11 cellular contexts compared by ENCODE assay signal in the genomic region with DNA sequence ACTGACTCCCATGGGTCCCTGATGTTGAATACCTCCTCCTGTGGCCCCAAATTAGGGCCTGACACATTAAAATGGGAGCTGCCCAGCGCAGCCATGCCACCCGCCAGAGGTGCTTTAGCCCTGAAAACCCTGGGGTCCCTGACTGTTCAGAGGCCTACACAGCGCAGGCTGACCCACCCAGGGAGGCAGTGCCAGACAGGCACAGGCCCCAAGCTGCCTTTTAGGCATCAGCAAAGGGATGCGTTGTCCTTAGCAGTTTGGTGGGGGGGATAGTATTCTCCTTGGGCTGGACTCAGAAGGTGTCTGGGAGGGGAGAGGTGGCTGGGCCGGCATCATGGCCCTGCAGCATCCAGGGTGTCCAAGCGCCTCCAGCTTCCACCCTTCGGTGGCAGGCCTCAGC. TPM values are rescaled to one million over a fixed set of nuclear protein-coding genes. Genes with fewer than 3 reads are reported as not detected.
DNase-seq lines count a peak whose midpoint lies in the region; ATAC-seq and TF ChIP-seq lines count a peak whose summit lies in the region.
"Had no signal": no experiment of that assay in that cellular context is flagged by ENCODE, and none has a peak within 500 bp of the region (broad histone marks: within the 10 kb centered on the region; RNA-seq: fewer than 3 reads in every experiment).

No MANE protein-coding gene starts in this region.

- DNase-seq in CD14-positive monocyte (ENCODE audit: low spot score) (no peak), natural killer cell (no peak), NCI-H1048 (lab: John Stamatoyannopoulos, UW) (no peak), SIG-M5 treated with dmso at 0.1 percent for 504 hours (lab: John Stamatoyannopoulos, UW; ENCODE audit: unreplicated experiment) (no peak)
- no peak for DNase-seq in central memory CD8-positive, alpha-beta T cell (ENCODE audit: low spot score in 2 of 2)
- DNase-seq in central memory CD4-positive, alpha-beta T cell: no peak
- DNase-seq: amniotic stem cell, islet precursor cell had no signal

- no peak overlapping the region for H3K9ac ChIP-seq in HUES64 (ENCODE audit: low read depth, low read length)

- no peaks in the 10 kb centered on the region for H3K27me3 ChIP-seq in HUES64 (ENCODE audit: insufficient read depth, low read length)
- H3K27me3 ChIP-seq: esophagus muscularis mucosa had no signal

- H3K27ac Mint-ChIP-seq in CD14-positive monocyte (peak overlapping the region in 1 of 7 donors; percentile 30), natural killer cell (peak overlapping the region in 1 of 2 donors; percentile 44)
- H3K27ac Mint-ChIP-seq in central memory CD8-positive, alpha-beta T cell (ENCODE audit: low read depth): no peak overlapping the region

- peaks cover 27 to 34% of the 10 kb centered on the region in 2 donors for H3K36me3 Mint-ChIP-seq in CD14-positive monocyte
- peaks cover 4% of the 10 kb centered on the region for H3K36me3 Mint-ChIP-seq in central memory CD8-positive, alpha-beta T cell (ENCODE audit: insufficient read depth)
- no peaks in the 10 kb centered on the region for H3K36me3 Mint-ChIP-seq in natural killer cell

- peaks cover 14% of the 10 kb centered on the region for H3K4me1 ChIP-seq in HUES64 (ENCODE audit: insufficient read depth, low read length)

- H3K9me3 Mint-ChIP-seq in CD14-positive monocyte: peaks cover 0 to 3% (median 0%) of the 10 kb centered on the region in 7 donors
- no peaks in the 10 kb centered on the region for H3K9me3 Mint-ChIP-seq in central memory CD8-positive, alpha-beta T cell
- H3K9me3 Mint-ChIP-seq in natural killer cell: no peaks in the 10 kb centered on the region

- no peak for ATAC-seq in central memory CD8-positive, alpha-beta T cell (replicated peaks; ENCODE audit: extremely low read depth, poor library complexity, severe bottlenecking)
- ATAC-seq in natural killer cell (no peak), HG02885 (IDR thresholded peaks at IDR 0.05; ENCODE audit: poor library complexity, unreplicated experiment) (no peak)

- H3K4me3 Mint-ChIP-seq in CD14-positive monocyte: peak overlapping the region; percentile 41 to 73
- H3K4me3 Mint-ChIP-seq in central memory CD8-positive, alpha-beta T cell: peak overlapping the region; percentile 50
- peak overlapping the region; percentile 72 for H3K4me3 Mint-ChIP-seq in natural killer cell

- TF ChIP-seq CTCF in CD14-positive monocyte (IDR thresholded peaks at IDR 0.05) (no peak), natural killer cell (IDR thresholded peaks at IDR 0.05) (no peak)

- H3K27me3 Mint-ChIP-seq in CD14-positive monocyte (ENCODE audit: low read depth in 3 of 3): peaks cover 7 to 21% (median 11%) of the 10 kb centered on the region in 3 donors
- no peaks in the 10 kb centered on the region for H3K27me3 Mint-ChIP-seq in central memory CD8-positive, alpha-beta T cell
- peaks cover 0 to 4% of the 10 kb centered on the region in 2 donors for H3K27me3 Mint-ChIP-seq in natural killer cell (ENCODE audit: low read depth in 2 of 2)

- H3K4me3 ChIP-seq in HUES64 (ENCODE audit: low read length): peak overlapping the region; percentile 63

- 95% methylated on average over 7 of the region's 7 CpGs for WGBS in HUES64

- H3K27ac ChIP-seq in HUES64 (ENCODE audit: low read depth, low read length): no peak overlapping the region; the same call in 1 of the 2 replicates
- H3K27ac ChIP-seq: esophagus muscularis mucosa had no signal

- H3K9me3 ChIP-seq in HUES64 (ENCODE audit: insufficient read depth, low read depth, low read length): no peaks in the 10 kb centered on the region
- H3K9me3 ChIP-seq: esophagus muscularis mucosa had no signal

- intact Hi-C loops in CD14-positive monocyte (cut with micrococcal nuclease): no loop called here
- intact Hi-C loops in natural killer cell (cut with micrococcal nuclease): no loop called here

- peaks cover 12% of the 10 kb centered on the region for H3K36me3 ChIP-seq in HUES64 (ENCODE audit: insufficient read depth, low read length)

- H3K4me1 Mint-ChIP-seq in CD14-positive monocyte (peaks cover 9% of the 10 kb centered on the region), natural killer cell (peaks cover 0 to 10% of the 10 kb centered on the region in 2 donors)
- H3K4me1 Mint-ChIP-seq in central memory CD8-positive, alpha-beta T cell: peaks cover 8% of the 10 kb centered on the region

RNA-seq across cellular contexts. Expression of a gene that starts 1.4 kb away (rescaled TPM):
- under 1 TPM; 0.09 to 0.10 TPM for polyA plus RNA-seq in CD14-positive monocyte
- 9.4 TPM for polyA plus RNA-seq in HUES64 (2013, experiment 1 of 2)
- polyA plus RNA-seq in HUES64 (2013, experiment 2 of 2): 7.5 TPM
- total RNA-seq in natural killer cell: 1 to 10 TPM; 4.7 to 9.0 (median 6.7) TPM

RNA-seq across cellular contexts. Expression of a gene that starts 38.3 kb away (rescaled TPM):
- 10 to 100 TPM; 19.0 to 30.2 TPM for polyA plus RNA-seq in CD14-positive monocyte
- polyA plus RNA-seq in HUES64 (2013, experiment 1 of 2): 73.5 TPM
- 79.0 TPM for polyA plus RNA-seq in HUES64 (2013, experiment 2 of 2)
- 100 to 1,000 TPM; 178 to 213 (median 187) TPM for total RNA-seq in natural killer cell

RNA-seq across cellular contexts. Expression of a gene that starts 40.4 kb away (rescaled TPM):
- polyA plus RNA-seq in CD14-positive monocyte: 1 to 10 TPM; 5.2 to 9.7 TPM
- 16.0 TPM for polyA plus RNA-seq in HUES64 (2013, experiment 1 of 2)
- polyA plus RNA-seq in HUES64 (2013, experiment 2 of 2): 20.2 TPM
- total RNA-seq in natural killer cell: 10 to 100 TPM; 43.2 to 47.4 (median 43.9) TPM

RNA-seq across cellular contexts. Expression of a gene that starts 56.9 kb away (rescaled TPM):
- polyA plus RNA-seq in CD14-positive monocyte: 10 to 100 TPM in 1 of 2 donors, 1 to 10 TPM in 1; 10.0 to 11.4 TPM
- 59.7 TPM for polyA plus RNA-seq in HUES64 (2013, experiment 1 of 2)
- polyA plus RNA-seq in HUES64 (2013, experiment 2 of 2): 65.8 TPM
- 100 to 1,000 TPM in 2 of 3 donors, 10 to 100 TPM in 1; 99.0 to 124 (median 110) TPM for total RNA-seq in natural killer cell
